ENCODE assay signal across 16 cellular contexts in genomic region chr1:197884173-197884572, GRCh38. TPM values are rescaled to one million over a fixed set of nuclear protein-coding genes. Genes with fewer than 3 reads are reported as not detected.
"Had no signal": no experiment of that assay in that cellular context is flagged by ENCODE, and none has a peak within 500 bp of the region (broad histone marks: within the 10 kb centered on the region; RNA-seq: fewer than 3 reads in every experiment).

No MANE protein-coding gene starts in this region.

- DNase-seq: activated CD4-positive, alpha-beta T cell treated with anti-CD3 and anti-CD28 coated beads for 1 hour; activated CD4-positive, alpha-beta T cell treated with anti-CD3 and anti-CD28 coated beads, Interleukin-2, amount 50 U/mL, for 48 hours; activated T-cell treated with anti-CD3 and anti-CD28 coated beads, Interleukin-2, amount 50 U/mL, for 48 hours; effector CD4-positive, alpha-beta T cell; heart left ventricle; lower lobe of right lung; natural killer cell; nucleus accumbens; stimulated activated CD4-positive, alpha-beta T cell treated with anti-CD3 and anti-CD28 coated beads, Interleukin-4, amount 100 ng/mL, for 1 hour; stimulated activated naive CD8-positive, alpha-beta T cell treated with anti-CD3 and anti-CD28 coated beads, Interleukin-15, amount 100 ng/mL, for 72 hours had no signal

- ATAC-seq: heart left ventricle; natural killer cell; stimulated activated naive CD8-positive, alpha-beta T cell treated with anti-CD3 and anti-CD28 coated beads, Interleukin-15, amount 100 ng/mL, for 72 hours had no signal

- H3K36me3 ChIP-seq: ascending aorta, heart left ventricle, lower lobe of right lung, thoracic aorta had no signal

- H3K27ac ChIP-seq: ascending aorta, heart left ventricle, lower lobe of right lung, thoracic aorta had no signal

- FAIRE-seq: colon, frontal cortex, urothelium cell line had no signal

- H3K27me3 ChIP-seq: ascending aorta had no signal

- H3K4me1 ChIP-seq: ascending aorta, heart left ventricle, lower lobe of right lung had no signal

- H3K4me3 ChIP-seq: ascending aorta, heart left ventricle, lower lobe of right lung, thoracic aorta had no signal

- H3K9me3 ChIP-seq: ascending aorta, heart left ventricle, lower lobe of right lung, thoracic aorta had no signal

RNA-seq across cellular contexts. Expression of gene C1orf53, which starts 18.3 kb away (rescaled TPM):
- total RNA-seq: ascending aorta, natural killer cell, thoracic aorta had no signal

RNA-seq across cellular contexts. Expression of gene LHX9, which starts 33.0 kb away (rescaled TPM):
- total RNA-seq: ascending aorta, natural killer cell, progenitor cell of endocrine pancreas, thoracic aorta had no signal
